1 cellular context compared by ENCODE assay signal in the genomic region with DNA sequence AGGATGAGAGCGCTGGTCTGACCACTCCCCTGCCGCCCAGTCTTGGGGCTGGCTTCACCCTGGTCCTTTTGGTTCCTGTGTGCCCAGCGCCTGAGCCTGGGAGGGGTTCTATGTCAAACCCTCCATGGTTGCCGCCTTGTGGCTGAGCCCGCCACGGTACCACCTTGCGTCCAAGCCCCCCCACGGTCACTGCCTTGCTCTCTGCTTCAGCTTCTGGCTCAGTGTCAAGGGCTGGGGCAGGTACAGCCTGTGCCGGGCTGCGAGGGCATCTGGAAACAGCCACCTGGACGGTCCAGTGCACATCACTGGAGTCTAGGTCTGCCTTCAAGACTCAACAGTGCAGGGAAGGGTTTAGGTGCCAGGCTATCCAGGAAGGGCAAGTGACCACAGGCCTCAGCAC.
TF ChIP-seq lines count a peak whose summit lies in the region.

No MANE protein-coding gene starts in this region.

TF ChIP-seq in K562, 482 proteins besides CTCF, POLR2A, EP300 and RAD21:
- TF ChIP-seq POLR2G (IDR thresholded peaks at IDR 0.05; ENCODE audit: low read depth, low read length) (0 out of 2 replicates have a peak, but pooled peaks have one; percentile 17), PCBP1 (IDR thresholded peaks at IDR 0.05; ENCODE audit: low read depth, low read length, poor library complexity, severe bottlenecking) (no peak)
TF ChIP-seq in K562: peak in this region for 1.
